In the genomic region with DNA sequence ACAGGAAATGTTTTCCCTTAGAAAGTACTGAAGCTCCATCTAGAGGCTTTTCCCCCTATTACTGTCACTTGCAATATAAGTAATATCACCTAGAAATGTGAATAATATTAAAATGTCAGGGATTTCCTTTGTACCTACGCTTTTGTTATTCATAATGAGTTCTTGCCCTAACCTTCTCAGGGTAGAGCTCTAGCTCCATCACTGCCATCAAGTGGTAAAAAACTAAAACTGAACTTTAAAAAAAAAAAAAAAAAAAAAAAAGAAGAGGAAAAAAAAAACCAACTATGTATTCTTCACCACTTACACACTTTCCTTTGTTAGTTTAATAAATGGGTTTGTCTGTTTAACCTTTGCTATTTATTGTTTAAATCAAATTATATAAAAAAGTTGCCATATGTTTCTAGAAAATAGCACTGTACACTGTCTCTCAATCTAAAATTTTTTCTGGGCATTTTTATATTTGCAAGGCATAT, we compare ENCODE assay signal across 1 cellular context.
A peak's percentile ranks its signal among the peaks of the same experiment; 100 is the strongest.
TF ChIP-seq lines count a peak whose summit lies in the region.

No MANE protein-coding gene starts in this region.

TF ChIP-seq in K562, 482 proteins besides CTCF, POLR2A, EP300 and RAD21:
- 0 out of 2 replicates have a peak, but pooled peaks have one; percentile 6 for TF ChIP-seq RFX1 (IDR thresholded peaks at IDR 0.05)
- peak; percentile 65; the same call in 1 of the 2 replicates for TF ChIP-seq SOX6 (IDR thresholded peaks at IDR 0.05)
- TF ChIP-seq ZNF764 (CRISPR knock-in tag; IDR thresholded peaks at IDR 0.05; ENCODE audit: low read depth) = no peak
- no peak for TF ChIP-seq ATF2 (CRISPR knock-in tag; IDR thresholded peaks at IDR 0.05)
- peak in 1 of 2 experiments; percentile 32 for TF ChIP-seq NCOA2 (IDR thresholded peaks at IDR 0.05; ENCODE audit: partially characterized antibody in 2 of 2)
- peak; percentile 97 for TF ChIP-seq ZNF384 (IDR thresholded peaks at IDR 0.05; ENCODE audit: low read depth, low read length)
